In the genomic region with DNA sequence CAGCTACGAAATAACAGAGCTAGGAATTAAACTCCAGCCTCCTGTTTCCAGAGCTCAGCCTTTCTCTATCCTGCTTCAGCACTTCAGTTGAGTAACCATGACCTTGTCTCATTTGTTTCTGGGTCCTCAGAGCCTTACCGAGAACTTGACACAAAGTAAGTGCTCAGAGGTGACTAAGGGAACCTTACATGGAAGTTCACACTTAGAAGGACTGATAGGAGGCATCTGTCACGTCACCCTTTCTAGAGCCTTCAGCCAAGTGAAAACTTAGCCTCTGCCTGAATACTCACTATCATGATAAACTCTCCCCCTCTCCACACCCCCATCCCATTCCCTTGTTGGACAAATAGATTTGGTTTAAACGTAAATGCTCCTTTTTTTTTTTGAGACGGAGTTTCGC, we compare ENCODE assay signal across 2 cellular contexts.
TF ChIP-seq lines count a peak whose summit lies in the region.

No MANE protein-coding gene starts in this region.

TF ChIP-seq in SK-N-SH, 30 proteins besides CTCF, POLR2A, EP300 and RAD21 (continued from another document):
- TF ChIP-seq, protein P1, sequence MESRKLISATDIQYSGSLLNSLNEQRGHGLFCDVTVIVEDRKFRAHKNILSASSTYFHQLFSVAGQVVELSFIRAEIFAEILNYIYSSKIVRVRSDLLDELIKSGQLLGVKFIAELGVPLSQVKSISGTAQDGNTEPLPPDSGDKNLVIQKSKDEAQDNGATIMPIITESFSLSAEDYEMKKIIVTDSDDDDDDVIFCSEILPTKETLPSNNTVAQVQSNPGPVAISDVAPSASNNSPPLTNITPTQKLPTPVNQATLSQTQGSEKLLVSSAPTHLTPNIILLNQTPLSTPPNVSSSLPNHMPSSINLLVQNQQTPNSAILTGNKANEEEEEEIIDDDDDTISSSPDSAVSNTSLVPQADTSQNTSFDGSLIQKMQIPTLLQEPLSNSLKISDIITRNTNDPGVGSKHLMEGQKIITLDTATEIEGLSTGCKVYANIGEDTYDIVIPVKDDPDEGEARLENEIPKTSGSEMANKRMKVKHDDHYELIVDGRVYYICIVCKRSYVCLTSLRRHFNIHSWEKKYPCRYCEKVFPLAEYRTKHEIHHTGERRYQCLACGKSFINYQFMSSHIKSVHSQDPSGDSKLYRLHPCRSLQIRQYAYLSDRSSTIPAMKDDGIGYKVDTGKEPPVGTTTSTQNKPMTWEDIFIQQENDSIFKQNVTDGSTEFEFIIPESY (IDR thresholded peaks at IDR 0.05; ENCODE audit: borderline replicate concordance, low read depth): no peak
- TF ChIP-seq FOSL2 (IDR thresholded peaks at IDR 0.05; ENCODE audit: borderline replicate concordance, low read depth): no peak
- TF ChIP-seq SIN3A (IDR thresholded peaks at IDR 0.05; ENCODE audit: borderline replicate concordance, low read depth, low read length): no peak
- no peak for TF ChIP-seq RXRA (IDR thresholded peaks at IDR 0.05; ENCODE audit: borderline replicate concordance, low read depth)
- TF ChIP-seq GATA2 (CRISPR knock-in tag; IDR thresholded peaks at IDR 0.05): no peak
- TF ChIP-seq JUND (IDR thresholded peaks at IDR 0.05): no peak
- TF ChIP-seq RCOR1 (IDR thresholded peaks at IDR 0.05; ENCODE audit: low read length): no peak
- TF ChIP-seq, protein P2, sequence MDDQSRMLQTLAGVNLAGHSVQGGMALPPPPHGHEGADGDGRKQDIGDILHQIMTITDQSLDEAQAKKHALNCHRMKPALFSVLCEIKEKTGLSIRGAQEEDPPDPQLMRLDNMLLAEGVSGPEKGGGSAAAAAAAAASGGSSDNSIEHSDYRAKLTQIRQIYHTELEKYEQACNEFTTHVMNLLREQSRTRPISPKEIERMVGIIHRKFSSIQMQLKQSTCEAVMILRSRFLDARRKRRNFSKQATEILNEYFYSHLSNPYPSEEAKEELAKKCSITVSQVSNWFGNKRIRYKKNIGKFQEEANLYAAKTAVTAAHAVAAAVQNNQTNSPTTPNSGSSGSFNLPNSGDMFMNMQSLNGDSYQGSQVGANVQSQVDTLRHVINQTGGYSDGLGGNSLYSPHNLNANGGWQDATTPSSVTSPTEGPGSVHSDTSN (IDR thresholded peaks at IDR 0.05): no peak
- TF ChIP-seq FOXM1 (IDR thresholded peaks at IDR 0.05; ENCODE audit: low read depth): no peak
- TF ChIP-seq EZH2phosphoT487 (IDR thresholded peaks at IDR 0.05; ENCODE audit: borderline replicate concordance, low read depth): no peak
- TF ChIP-seq, protein P3, sequence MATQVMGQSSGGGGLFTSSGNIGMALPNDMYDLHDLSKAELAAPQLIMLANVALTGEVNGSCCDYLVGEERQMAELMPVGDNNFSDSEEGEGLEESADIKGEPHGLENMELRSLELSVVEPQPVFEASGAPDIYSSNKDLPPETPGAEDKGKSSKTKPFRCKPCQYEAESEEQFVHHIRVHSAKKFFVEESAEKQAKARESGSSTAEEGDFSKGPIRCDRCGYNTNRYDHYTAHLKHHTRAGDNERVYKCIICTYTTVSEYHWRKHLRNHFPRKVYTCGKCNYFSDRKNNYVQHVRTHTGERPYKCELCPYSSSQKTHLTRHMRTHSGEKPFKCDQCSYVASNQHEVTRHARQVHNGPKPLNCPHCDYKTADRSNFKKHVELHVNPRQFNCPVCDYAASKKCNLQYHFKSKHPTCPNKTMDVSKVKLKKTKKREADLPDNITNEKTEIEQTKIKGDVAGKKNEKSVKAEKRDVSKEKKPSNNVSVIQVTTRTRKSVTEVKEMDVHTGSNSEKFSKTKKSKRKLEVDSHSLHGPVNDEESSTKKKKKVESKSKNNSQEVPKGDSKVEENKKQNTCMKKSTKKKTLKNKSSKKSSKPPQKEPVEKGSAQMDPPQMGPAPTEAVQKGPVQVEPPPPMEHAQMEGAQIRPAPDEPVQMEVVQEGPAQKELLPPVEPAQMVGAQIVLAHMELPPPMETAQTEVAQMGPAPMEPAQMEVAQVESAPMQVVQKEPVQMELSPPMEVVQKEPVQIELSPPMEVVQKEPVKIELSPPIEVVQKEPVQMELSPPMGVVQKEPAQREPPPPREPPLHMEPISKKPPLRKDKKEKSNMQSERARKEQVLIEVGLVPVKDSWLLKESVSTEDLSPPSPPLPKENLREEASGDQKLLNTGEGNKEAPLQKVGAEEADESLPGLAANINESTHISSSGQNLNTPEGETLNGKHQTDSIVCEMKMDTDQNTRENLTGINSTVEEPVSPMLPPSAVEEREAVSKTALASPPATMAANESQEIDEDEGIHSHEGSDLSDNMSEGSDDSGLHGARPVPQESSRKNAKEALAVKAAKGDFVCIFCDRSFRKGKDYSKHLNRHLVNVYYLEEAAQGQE (IDR thresholded peaks at IDR 0.05; ENCODE audit: low read depth, low read length): no peak
- TF ChIP-seq CHD2 (IDR thresholded peaks at IDR 0.05; ENCODE audit: low read length, partially characterized antibody): no peak
- TF ChIP-seq YY1 (IDR thresholded peaks at IDR 0.05; ENCODE audit: low read depth): no peak

TF ChIP-seq in SK-N-SH treated with all-trans-retinoic acid at 6 μM for 48 hours, 23 proteins besides CTCF, POLR2A, EP300 and RAD21 (continued from another document):
- TF ChIP-seq, protein P4, sequence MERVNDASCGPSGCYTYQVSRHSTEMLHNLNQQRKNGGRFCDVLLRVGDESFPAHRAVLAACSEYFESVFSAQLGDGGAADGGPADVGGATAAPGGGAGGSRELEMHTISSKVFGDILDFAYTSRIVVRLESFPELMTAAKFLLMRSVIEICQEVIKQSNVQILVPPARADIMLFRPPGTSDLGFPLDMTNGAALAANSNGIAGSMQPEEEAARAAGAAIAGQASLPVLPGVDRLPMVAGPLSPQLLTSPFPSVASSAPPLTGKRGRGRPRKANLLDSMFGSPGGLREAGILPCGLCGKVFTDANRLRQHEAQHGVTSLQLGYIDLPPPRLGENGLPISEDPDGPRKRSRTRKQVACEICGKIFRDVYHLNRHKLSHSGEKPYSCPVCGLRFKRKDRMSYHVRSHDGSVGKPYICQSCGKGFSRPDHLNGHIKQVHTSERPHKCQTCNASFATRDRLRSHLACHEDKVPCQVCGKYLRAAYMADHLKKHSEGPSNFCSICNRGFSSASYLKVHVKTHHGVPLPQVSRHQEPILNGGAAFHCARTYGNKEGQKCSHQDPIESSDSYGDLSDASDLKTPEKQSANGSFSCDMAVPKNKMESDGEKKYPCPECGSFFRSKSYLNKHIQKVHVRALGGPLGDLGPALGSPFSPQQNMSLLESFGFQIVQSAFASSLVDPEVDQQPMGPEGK (CRISPR knock-in tag; IDR thresholded peaks at IDR 0.05; ENCODE audit: borderline replicate concordance): no peak
- TF ChIP-seq, protein P5, sequence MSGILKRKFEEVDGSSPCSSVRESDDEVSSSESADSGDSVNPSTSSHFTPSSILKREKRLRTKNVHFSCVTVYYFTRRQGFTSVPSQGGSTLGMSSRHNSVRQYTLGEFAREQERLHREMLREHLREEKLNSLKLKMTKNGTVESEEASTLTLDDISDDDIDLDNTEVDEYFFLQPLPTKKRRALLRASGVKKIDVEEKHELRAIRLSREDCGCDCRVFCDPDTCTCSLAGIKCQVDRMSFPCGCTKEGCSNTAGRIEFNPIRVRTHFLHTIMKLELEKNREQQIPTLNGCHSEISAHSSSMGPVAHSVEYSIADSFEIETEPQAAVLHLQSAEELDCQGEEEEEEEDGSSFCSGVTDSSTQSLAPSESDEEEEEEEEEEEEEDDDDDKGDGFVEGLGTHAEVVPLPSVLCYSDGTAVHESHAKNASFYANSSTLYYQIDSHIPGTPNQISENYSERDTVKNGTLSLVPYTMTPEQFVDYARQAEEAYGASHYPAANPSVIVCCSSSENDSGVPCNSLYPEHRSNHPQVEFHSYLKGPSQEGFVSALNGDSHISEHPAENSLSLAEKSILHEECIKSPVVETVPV (CRISPR knock-in tag; IDR thresholded peaks at IDR 0.05): no peak
- TF ChIP-seq BACH2 (CRISPR knock-in tag; IDR thresholded peaks at IDR 0.05; ENCODE audit: borderline replicate concordance): no peak
- no peak for TF ChIP-seq PPARA (CRISPR knock-in tag; IDR thresholded peaks at IDR 0.05; ENCODE audit: borderline replicate concordance)
- no peak for TF ChIP-seq SNAI2 (CRISPR knock-in tag; IDR thresholded peaks at IDR 0.05)
